ENCODE assay signal across 10 cellular contexts in genomic region chr4:98728433-98728832, GRCh38.
A peak's percentile ranks its signal among the peaks of the same experiment; 100 is the strongest.
DNase-seq lines count a peak whose midpoint lies in the region; ATAC-seq and TF ChIP-seq lines count a peak whose summit lies in the region.
"Had no signal": no experiment of that assay in that cellular context is flagged by ENCODE, and none has a peak within 500 bp of the region (broad histone marks: within the 10 kb centered on the region; RNA-seq: fewer than 3 reads in every experiment).

No MANE protein-coding gene starts in this region.

- peaks cover 18% of the 10 kb centered on the region for H3K9me3 Mint-ChIP-seq in activated CD4-positive, alpha-beta T cell treated with anti-CD3 and anti-CD28 coated beads for 36 hours (ENCODE audit: low read depth)

- H3K4me2 ChIP-seq in osteoblast (ENCODE audit: insufficient read depth, low read length): peak overlapping the region; percentile 53

- intact Hi-C loops in activated CD4-positive, alpha-beta T cell treated with anti-CD3 and anti-CD28 coated beads for 36 hours (cut with DNase I, micrococcal nuclease): no loop called here

- H3K4me3 Mint-ChIP-seq in activated CD4-positive, alpha-beta T cell treated with anti-CD3 and anti-CD28 coated beads for 36 hours: no peak overlapping the region

- no peak overlapping the region for H3K4me3 ChIP-seq in NB4 (ENCODE audit: low read depth, low read length)
- no peak overlapping the region for H3K4me3 ChIP-seq in osteoblast (ENCODE audit: insufficient read depth, low read length)
- H3K4me3 ChIP-seq: upper lobe of left lung had no signal

- H3K27me3 Mint-ChIP-seq in activated CD4-positive, alpha-beta T cell treated with anti-CD3 and anti-CD28 coated beads for 36 hours: no peaks in the 10 kb centered on the region

- CTCF ChIA-PET in activated CD4-positive, alpha-beta T cell treated with anti-CD3 and anti-CD28 coated beads for 36 hours (lab: Charles Lee): interaction anchor here (0.7 to 0.8 kb wide), 2 partner anchors 144 to 261 kb away, joined by 3 read pairs; no protein-coding TSS in a partner anchor

- H3K36me3 ChIP-seq in osteoblast (ENCODE audit: insufficient read depth, low read length): no peaks in the 10 kb centered on the region
- H3K36me3 ChIP-seq: upper lobe of left lung had no signal

- TF ChIP-seq CTCF in NB4 (IDR thresholded peaks at IDR 0.05; ENCODE audit: low read depth, low read length): no peak
- TF ChIP-seq CTCF in osteoblast (IDR thresholded peaks at IDR 0.05; ENCODE audit: extremely low read depth, low read depth, low read length): no peak

- TF ChIP-seq POLR2A in NB4 (IDR thresholded peaks at IDR 0.05; ENCODE audit: extremely low read depth, insufficient read length): no peak

- peak overlapping the region; percentile 71 for H2AFZ ChIP-seq in osteoblast (ENCODE audit: low read length)

- H3K4me1 Mint-ChIP-seq in activated CD4-positive, alpha-beta T cell treated with anti-CD3 and anti-CD28 coated beads for 36 hours: peaks cover 5% of the 10 kb centered on the region

- peak; percentile 70 for ATAC-seq in activated CD4-positive, alpha-beta T cell treated with anti-CD3 and anti-CD28 coated beads for 36 hours
- no peak for ATAC-seq in GM18520 (IDR thresholded peaks at IDR 0.05; ENCODE audit: unreplicated experiment)

- H3K9me3 ChIP-seq in osteoblast (ENCODE audit: low read depth, low read length): no peaks in the 10 kb centered on the region

- peak; percentile 10 for DNase-seq in activated CD4-positive, alpha-beta T cell treated with anti-CD3 and anti-CD28 coated beads for 36 hours
- DNase-seq in activated CD4-positive, alpha-beta T cell treated with anti-CD3 and anti-CD28 coated beads, Interleukin-2, amount 50 U/mL, for 1 hour: no peak
- peak; percentile 84 for DNase-seq in NB4 (ENCODE audit: low read depth)
- peak; percentile 43 to 95 for DNase-seq in dermis microvascular lymphatic vessel endothelial cell (ENCODE audit: low read depth in 2 of 2)
- peak; percentile 84 for DNase-seq in osteoblast (ENCODE audit: insufficient read length, low spot score, missing footprints)
- no peak for DNase-seq in SHP77 (lab: John Stamatoyannopoulos, UW)
- DNase-seq in foreskin melanocyte: no peak
- DNase-seq: ACHN, upper lobe of left lung had no signal

- no peaks in the 10 kb centered on the region for H4K20me1 ChIP-seq in osteoblast (ENCODE audit: insufficient read depth, low read length)

- H3K79me2 ChIP-seq in osteoblast (ENCODE audit: insufficient read depth, low read length): no peaks in the 10 kb centered on the region

- no peak overlapping the region for H3K27ac Mint-ChIP-seq in activated CD4-positive, alpha-beta T cell treated with anti-CD3 and anti-CD28 coated beads for 36 hours

- peaks cover 7% of the 10 kb centered on the region for H3K36me3 Mint-ChIP-seq in activated CD4-positive, alpha-beta T cell treated with anti-CD3 and anti-CD28 coated beads for 36 hours (ENCODE audit: low read depth)

- POLR2A ChIA-PET in activated CD4-positive, alpha-beta T cell treated with anti-CD3 and anti-CD28 coated beads for 36 hours (lab: Charles Lee): no interaction called here

- H3K4me1 ChIP-seq in osteoblast (ENCODE audit: insufficient read depth, low read length): peaks cover 8% of the 10 kb centered on the region

- no peak overlapping the region for H3K27ac ChIP-seq in osteoblast (ENCODE audit: low read depth, low read length)
- H3K27ac ChIP-seq: upper lobe of left lung had no signal

- H3K27me3 ChIP-seq in osteoblast (ENCODE audit: insufficient read depth, low read length): no peaks in the 10 kb centered on the region
- H3K27me3 ChIP-seq: upper lobe of left lung had no signal

Comparison
In these comparisons a context has a peak if more than half of its experiments do, and no peak if none do; other contexts are left out.
1. DNase-seq: peak in activated CD4-positive, alpha-beta T cell treated with anti-CD3 and anti-CD28 coated beads for 36 hours (single experiment), NB4 (single experiment), dermis microvascular lymphatic vessel endothelial cell (2 of 2) and osteoblast (single experiment); none in activated CD4-positive, alpha-beta T cell treated with anti-CD3 and anti-CD28 coated beads, Interleukin-2, amount 50 U/mL, for 1 hour (single experiment), SHP77 (0 of 2) and foreskin melanocyte (single experiment).